ENCODE assay signal across 8 cellular contexts in the genomic region with DNA sequence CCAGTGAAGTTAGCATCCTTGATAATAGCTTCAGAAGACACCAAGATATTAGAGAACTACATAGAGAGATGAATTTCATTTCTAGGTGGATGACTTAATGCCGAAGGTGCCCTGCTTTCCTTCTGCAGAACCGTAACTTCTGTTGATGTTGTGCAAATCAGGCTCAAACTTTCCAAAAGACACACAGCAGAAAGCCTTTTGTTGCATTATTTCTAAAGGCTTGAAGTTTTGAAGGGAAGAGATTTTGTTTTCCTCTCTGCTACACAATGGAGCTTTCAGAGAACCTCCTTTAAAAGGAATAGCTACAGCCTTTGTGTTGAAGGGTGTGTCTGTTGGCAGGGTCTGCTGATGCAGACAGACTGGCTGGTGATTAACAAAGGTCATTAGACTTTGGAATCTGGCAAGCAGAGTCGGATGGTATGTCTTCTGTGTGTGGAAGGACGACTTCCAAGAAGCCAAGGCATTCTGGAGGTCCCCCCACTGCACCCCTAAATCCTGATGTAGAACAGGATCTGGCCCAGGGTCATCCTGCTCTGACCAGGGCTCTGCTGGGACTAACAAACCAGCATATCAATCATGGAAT. TPM values are rescaled to one million over a fixed set of nuclear protein-coding genes. Genes with fewer than 3 reads are reported as not detected.
DNase-seq lines count a peak whose midpoint lies in the region; ATAC-seq and TF ChIP-seq lines count a peak whose summit lies in the region.

No MANE protein-coding gene starts in this region.

- H3K4me1 ChIP-seq in breast epithelium: peaks cover 0 to 17% of the 10 kb centered on the region in 2 donors
- H3K4me1 ChIP-seq in testis: peaks cover 41% of the 10 kb centered on the region

- 41 to 42% methylated on average over 4 of the region's 4 CpGs for WGBS in testis, 2 donors

- intact Hi-C loops in breast epithelium (cut with DNase I; ENCODE audit: low total_unique reads): no loop called here
- intact Hi-C loops in testis (cut with DNase I; ENCODE audit: low total_unique reads): loop anchor here (10.0 kb wide), 1 partner anchor 56 kb away; a partner anchor contains a TSS

- TF ChIP-seq POLR2A in breast epithelium (IDR thresholded peaks at IDR 0.05) (no peak), testis (IDR thresholded peaks at IDR 0.05) (no peak)

- H3K4me3 ChIP-seq in breast epithelium (no peak overlapping the region), testis (no peak overlapping the region)

- H3K27ac ChIP-seq in breast epithelium (peak overlapping the region; percentile 68 to 85), layer of hippocampus (ENCODE audit: low read depth, low read length) (peak overlapping the region; percentile 85), testis (peak overlapping the region; percentile 87 to 90)

- H3K36me3 ChIP-seq in breast epithelium (no peaks in the 10 kb centered on the region), testis (ENCODE audit: low read depth, missing control alignments) (no peaks in the 10 kb centered on the region)

- no peak for ATAC-seq in GM21447 (IDR thresholded peaks at IDR 0.05; ENCODE audit: unreplicated experiment)

- DNase-seq in NCI-H1436 (lab: John Stamatoyannopoulos, UW): peak; percentile 15
- no peak for DNase-seq in NCI-H1436 treated with DMSO at 0.1 percent for 48 hours (lab: John Stamatoyannopoulos, UW)
- DNase-seq in breast epithelium (ENCODE audit: low spot score in 2 of 2): no peak
- peak; percentile 57 for DNase-seq in testis
- no peak for DNase-seq in stimulated activated CD4-positive, alpha-beta T cell treated with anti-CD3 and anti-CD28 coated beads, Interleukin-2, amount 100 ng/mL, for 24 hours
- no peak for DNase-seq in NCI-H187 treated with DMSO at 0.1 percent for 48 hours (lab: John Stamatoyannopoulos, UW)

- H3K9me3 ChIP-seq in breast epithelium (no peaks in the 10 kb centered on the region), testis (no peaks in the 10 kb centered on the region)

- TF ChIP-seq CTCF in breast epithelium (IDR thresholded peaks at IDR 0.05) (no peak), testis (IDR thresholded peaks at IDR 0.05) (no peak)

- no peaks in the 10 kb centered on the region for H3K27me3 ChIP-seq in breast epithelium
- no peaks in the 10 kb centered on the region for H3K27me3 ChIP-seq in layer of hippocampus (ENCODE audit: control insufficient read depth, insufficient read depth, low read length)
- H3K27me3 ChIP-seq in testis: no peaks in the 10 kb centered on the region

RNA-seq across cellular contexts. Expression of a gene that starts 57.8 kb away (rescaled TPM):
- total RNA-seq in breast epithelium (10 to 100 TPM in 2 of 3 donors, 1 to 10 TPM in 1; 9.0 to 36.4 (median 20.6) TPM), testis (10 to 100 TPM; 53.2 to 61.6 TPM)
- 31.5 TPM for polyA plus RNA-seq in testis (ENCODE audit: insufficient read depth, low read depth, low replicate concordance)

Comparison
In these comparisons a context has a peak if more than half of its experiments do, and no peak if none do; other contexts are left out.
1. DNase-seq: peak in NCI-H1436 (single experiment) and testis (single experiment); none in NCI-H1436 treated with DMSO at 0.1 percent for 48 hours (single experiment), breast epithelium (0 of 2), stimulated activated CD4-positive, alpha-beta T cell treated with anti-CD3 and anti-CD28 coated beads, Interleukin-2, amount 100 ng/mL, for 24 hours (0 of 2) and NCI-H187 treated with DMSO at 0.1 percent for 48 hours (single experiment).
2. Peak in every context shown above with its lines, with median percentiles within 50 percentile points of each other: H3K27ac ChIP-seq.